ENCODE assay signal across 27 cellular contexts in the genomic region with DNA sequence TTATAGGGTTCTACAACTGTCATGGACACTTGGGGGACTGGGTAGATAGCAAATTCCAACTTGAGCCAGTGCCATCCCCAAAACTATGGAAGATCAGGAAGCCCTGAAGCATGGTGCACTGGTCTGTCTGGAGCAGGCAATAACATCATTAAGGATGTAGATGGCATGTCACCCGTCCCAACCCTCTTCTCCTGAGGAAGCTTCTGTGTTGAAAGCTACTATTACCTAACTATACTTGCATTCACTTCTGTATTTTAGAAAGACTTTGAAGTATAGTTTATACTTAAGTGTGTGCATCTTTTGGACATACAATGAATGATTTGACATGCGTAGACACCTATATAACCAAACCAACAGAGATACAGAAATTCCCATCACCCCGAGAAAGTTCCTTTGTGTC. TPM values are rescaled to one million over a fixed set of nuclear protein-coding genes. Genes with fewer than 3 reads are reported as not detected.
"Had no signal": no experiment of that assay in that cellular context is flagged by ENCODE, and none has a peak within 500 bp of the region (broad histone marks: within the 10 kb centered on the region; RNA-seq: fewer than 3 reads in every experiment).

No MANE protein-coding gene starts in this region.

- H3K27me3 Mint-ChIP-seq: stimulated activated memory B cell treated with anti-CD40 and anti-IgM and Interleukin-4, amounts not matched to agents 10 μg/mL and 1 μg/mL and 100 μg/mL, for 72 hours had no signal

- H3K36me3 Mint-ChIP-seq: memory B cell; mesothelial cell of epicardium; natural killer cell; stimulated activated memory B cell treated with anti-CD40 and anti-IgM and Interleukin-4, amounts not matched to agents 10 μg/mL and 1 μg/mL and 100 μg/mL, for 72 hours had no signal

- H3K9me3 Mint-ChIP-seq: effector memory CD8-positive, alpha-beta T cell; memory B cell; mesothelial cell of epicardium; natural killer cell; stimulated activated memory B cell treated with anti-CD40 and anti-IgM and Interleukin-4, amounts not matched to agents 10 μg/mL and 1 μg/mL and 100 μg/mL, for 72 hours; stimulated activated naive CD8-positive, alpha-beta T cell treated with anti-CD3 and anti-CD28 coated beads, Interleukin-15, Interleukin-2, amounts not matched to agents 100 ng/mL and 50 ng/mL, for 24 hours had no signal

- H3K4me3 ChIP-seq: esophagus muscularis mucosa, gastroesophageal sphincter, left lung, lower lobe of right lung, psoas muscle, spleen, testis, tibial nerve, upper lobe of right lung, vagina had no signal

- H3K4me3 Mint-ChIP-seq: effector memory CD8-positive, alpha-beta T cell; memory B cell; mesothelial cell of epicardium; natural killer cell; stimulated activated memory B cell treated with anti-CD40 and anti-IgM and Interleukin-4, amounts not matched to agents 10 μg/mL and 1 μg/mL and 100 μg/mL, for 72 hours; stimulated activated naive CD8-positive, alpha-beta T cell treated with anti-CD3 and anti-CD28 coated beads, Interleukin-15, Interleukin-2, amounts not matched to agents 100 ng/mL and 50 ng/mL, for 24 hours had no signal

- H3K4me1 Mint-ChIP-seq: memory B cell had no signal

- H3K36me3 ChIP-seq: esophagus muscularis mucosa, gastroesophageal sphincter, left lung, lower lobe of right lung, spleen, tibial nerve, upper lobe of right lung, vagina had no signal

- H3K27ac ChIP-seq: epithelial cell of prostate, esophagus muscularis mucosa, gastroesophageal sphincter, left lung, lower lobe of right lung, psoas muscle, spleen, testis, tibial nerve, upper lobe of right lung, vagina had no signal

- H3K27me3 ChIP-seq: esophagus muscularis mucosa, gastroesophageal sphincter, testis, tibial nerve, upper lobe of right lung, vagina had no signal

- DNase-seq: effector memory CD8-positive, alpha-beta T cell; glutamatergic neuron; islet precursor cell; left lung; lower lobe of right lung; natural killer cell; psoas muscle; retina; spleen; stimulated activated CD4-positive, alpha-beta T cell treated with anti-CD3 and anti-CD28 coated beads, Interleukin-15, amount 100 ng/mL, for 24 hours; stimulated activated CD4-positive, alpha-beta T cell treated with anti-CD3 and anti-CD28 coated beads, Interleukin-1b, Interleukin-23, amount 100 ng/mL, for 48 hours; stimulated activated CD4-positive, alpha-beta T cell treated with anti-CD3 and anti-CD28 coated beads, Interleukin-4, amount 100 ng/mL, for 24 hours; testis; upper lobe of right lung had no signal

- ATAC-seq: effector memory CD8-positive, alpha-beta T cell; gastroesophageal sphincter; left lung; lower lobe of right lung; natural killer cell; psoas muscle; sciatic nerve; stimulated activated memory B cell treated with anti-CD40 and anti-IgM and Interleukin-4, amounts not matched to agents 10 μg/mL and 1 μg/mL and 100 μg/mL, for 72 hours; upper lobe of right lung had no signal

- H3K27ac Mint-ChIP-seq: effector memory CD8-positive, alpha-beta T cell; memory B cell; mesothelial cell of epicardium; natural killer cell; stimulated activated memory B cell treated with anti-CD40 and anti-IgM and Interleukin-4, amounts not matched to agents 10 μg/mL and 1 μg/mL and 100 μg/mL, for 72 hours; stimulated activated naive CD8-positive, alpha-beta T cell treated with anti-CD3 and anti-CD28 coated beads, Interleukin-15, Interleukin-2, amounts not matched to agents 100 ng/mL and 50 ng/mL, for 24 hours had no signal

- H3K9me3 ChIP-seq: esophagus muscularis mucosa, gastroesophageal sphincter, left lung, lower lobe of right lung, psoas muscle, spleen, testis, tibial nerve, upper lobe of right lung, vagina had no signal

RNA-seq across cellular contexts. Expression of a gene that starts 45.3 kb away (rescaled TPM):
- total RNA-seq: esophagus muscularis mucosa, fibroblast of villous mesenchyme, gastroesophageal sphincter, omental fat pad, skeletal muscle tissue, tibial nerve, vagina had no signal
